Comparison of ENCODE assay signal across 8 cellular contexts in genomic region chr19:1465191-1466016, GRCh38. TPM values are rescaled to one million over a fixed set of nuclear protein-coding genes. Genes with fewer than 3 reads are reported as not detected.
DNase-seq lines count a peak whose midpoint lies in the region; ATAC-seq and TF ChIP-seq lines count a peak whose summit lies in the region.

No MANE protein-coding gene starts in this region.

- H3K27me3 ChIP-seq in A673 (replicated peaks; ENCODE audit: insufficient read depth, low read depth, low read length, poor library complexity) (peaks cover 45% of the 10 kb centered on the region), body of pancreas (peaks cover 0 to 30% of the 10 kb centered on the region in 2 donors)

- H3K36me3 ChIP-seq in A673 (ENCODE audit: insufficient read depth, low read length, poor library complexity, severe bottlenecking) (no peaks in the 10 kb centered on the region), body of pancreas (replicated peaks in 1 of 2; ENCODE audit: insufficient read depth in 1 of 2, low read depth in 2 of 2) (no peaks in the 10 kb centered on the region), OCI-LY7 (ENCODE audit: insufficient read depth, low read length) (no peaks in the 10 kb centered on the region)

- TF ChIP-seq POLR2A in body of pancreas (IDR thresholded peaks at IDR 0.05): no peak

- H3K4me3 ChIP-seq in A673 (ENCODE audit: low read depth, low read length, poor library complexity, severe bottlenecking) (no peak overlapping the region), GM12875 (ENCODE audit: low read depth, low read length) (no peak overlapping the region), body of pancreas (no peak overlapping the region), OCI-LY7 (ENCODE audit: low read depth, low read length, poor library complexity, severe bottlenecking) (no peak overlapping the region)

- DNase-seq in A673 (ENCODE audit: low spot score) (peak; percentile 59), body of pancreas (peak in 2 of 4 donors; percentile 35 to 54), left lobe of liver (ENCODE audit: low spot score) (peak; percentile 50), sciatic nerve (ENCODE audit: low spot score) (no peak), A172 (ENCODE audit: low spot score) (no peak), Kasumi-1 (lab: John Stamatoyannopoulos, UW) (no peak), OCI-LY7 (ENCODE audit: low spot score) (no peak)

- CTCF ChIA-PET in A673 (lab: Charles Lee) (interaction anchor here (1.4 kb wide), 1 partner anchor 361 kb away, joined by 4 read pairs; no protein-coding TSS in a partner anchor), OCI-LY7 (lab: Charles Lee; ENCODE audit: unreplicated experiment) (no interaction called here)

- ATAC-seq in body of pancreas (peak; percentile 33), left lobe of liver (peak; percentile 56), sciatic nerve (no peak)

- intact Hi-C loops in A673 (cut with micrococcal nuclease; ENCODE audit: unreplicated experiment) (no loop called here), body of pancreas (cut with DNase I) (no loop called here), sciatic nerve (cut with DNase I) (no loop called here), OCI-LY7 (cut with micrococcal nuclease; ENCODE audit: unreplicated experiment) (no loop called here)

- no peaks in the 10 kb centered on the region for H3K79me2 ChIP-seq in OCI-LY7 (ENCODE audit: insufficient read depth, low read depth, low read length)

- H3K9me2 ChIP-seq in OCI-LY7 (ENCODE audit: insufficient read depth, low read length): no peaks in the 10 kb centered on the region

- TF ChIP-seq CTCF in A673 (conservative IDR thresholded peaks at IDR 0.05; ENCODE audit: low read depth, low read length): peak; percentile 42
- peak; percentile 53 for TF ChIP-seq CTCF in GM12875 (IDR thresholded peaks at IDR 0.05; ENCODE audit: borderline replicate concordance, insufficient read depth, low read depth, low read length)
- peak; percentile 11 to 40 (median 24) for TF ChIP-seq CTCF in body of pancreas (IDR thresholded peaks at IDR 0.05)
- TF ChIP-seq CTCF in OCI-LY7 (conservative IDR thresholded peaks at IDR 0.05; ENCODE audit: low read length): no peak

- H3K4me2 ChIP-seq in OCI-LY7 (ENCODE audit: low read length): no peak overlapping the region

- POLR2A ChIA-PET in A673 (lab: Charles Lee; ENCODE audit: low non-redundant PET) (no interaction called here), OCI-LY7 (lab: Charles Lee) (interaction anchor here (0.7 kb wide), 1 partner anchor 52 kb away, joined by 7 read pairs; no protein-coding TSS in a partner anchor)

- H3K4me1 ChIP-seq in A673 (ENCODE audit: insufficient read depth, low read length, poor library complexity, severe bottlenecking) (peaks cover 12% of the 10 kb centered on the region), body of pancreas (peaks cover 49% of the 10 kb centered on the region), OCI-LY7 (ENCODE audit: insufficient read depth, low read length, poor library complexity, severe bottlenecking) (peaks cover 1% of the 10 kb centered on the region)

- no TSS peak for BruUV-seq in A673 (replicated peaks; lab: Mats Ljungman, UMichigan)
- no TSS peak for BruUV-seq in OCI-LY7 (replicated peaks; lab: Mats Ljungman, UMichigan)

- 30 to 80% methylated on average over 1 to 63 of the region's 83 CpGs for WGBS in body of pancreas, 2 donors

- no peak overlapping the region for H2AFZ ChIP-seq in OCI-LY7 (ENCODE audit: low read length)

- H3K27ac ChIP-seq in A673 (ENCODE audit: low read depth, low read length, poor library complexity, severe bottlenecking) (no peak overlapping the region), body of pancreas (no peak overlapping the region), OCI-LY7 (ENCODE audit: low read depth, low read length, poor library complexity, severe bottlenecking) (no peak overlapping the region)

- H3K9me3 ChIP-seq in A673 (ENCODE audit: low read depth, low read length, poor library complexity, severe bottlenecking): no peaks in the 10 kb centered on the region
- H3K9me3 ChIP-seq in body of pancreas: no peaks in the 10 kb centered on the region
- H3K9me3 ChIP-seq in OCI-LY7 (ENCODE audit: low read length): no peaks in the 10 kb centered on the region

- H4K20me1 ChIP-seq in OCI-LY7 (ENCODE audit: insufficient read depth, low read length): no peaks in the 10 kb centered on the region

RNA-seq across cellular contexts. Expression of gene C19orf25, which starts 13.6 kb away (rescaled TPM):
- total RNA-seq in A673 (2021) (35.0 and 37.1 TPM in 2 replicates), body of pancreas (10 to 100 TPM; 26.7 to 31.4 TPM), left lobe of liver (19.2 TPM), sciatic nerve (22.1 TPM), OCI-LY7 (2022) (54.6 and 58.6 TPM in 2 replicates)
- total RNA-seq in A172 (2014; rRNA removed; shearing (Covaris generic)): 44.0 and 60.4 TPM in 2 replicates
- total RNA-seq in OCI-LY7 (2014; rRNA removed; shearing (Covaris generic)): 27.1 and 45.6 TPM in 2 replicates

RNA-seq across cellular contexts. Expression of gene APC2, which starts 15.5 kb away (rescaled TPM):
- 1.3 and 1.9 TPM in 2 replicates for total RNA-seq in A673 (2021)
- under 1 TPM in 1 of 2 donors, not detected in 1; 0.26 TPM for total RNA-seq in body of pancreas
- 0.13 TPM for total RNA-seq in left lobe of liver
- total RNA-seq in sciatic nerve: 6.0 TPM
- total RNA-seq in A172 (2014; rRNA removed; shearing (Covaris generic)): 0.79 and 5.5 TPM in 2 replicates
- 0.23 and 0.57 TPM in 2 replicates for total RNA-seq in OCI-LY7 (2014; rRNA removed; shearing (Covaris generic))
- 2.4 and 5.5 TPM in 2 replicates for total RNA-seq in OCI-LY7 (2022)

RNA-seq across cellular contexts. Expression of gene PCSK4, which starts 24.7 kb away (rescaled TPM):
- total RNA-seq in A673 (2021) (7.2 and 11.1 TPM in 2 replicates), body of pancreas (10 to 100 TPM in 1 of 2 donors, 1 to 10 TPM in 1; 5.2 to 10.9 TPM), left lobe of liver (4.8 TPM), sciatic nerve (2.5 TPM), OCI-LY7 (2022) (13.0 and 15.7 TPM in 2 replicates)
- 3.1 and 5.4 TPM in 2 replicates for total RNA-seq in A172 (2014; rRNA removed; shearing (Covaris generic))
- 1.9 and 8.3 TPM in 2 replicates for total RNA-seq in OCI-LY7 (2014; rRNA removed; shearing (Covaris generic))

RNA-seq across cellular contexts. Expression of gene REEP6, which starts 25.6 kb away (rescaled TPM):
- total RNA-seq in A673 (2021): 4.7 and 6.8 TPM in 2 replicates
- total RNA-seq in body of pancreas: 10 to 100 TPM in 1 of 2 donors, 1 to 10 TPM in 1; 6.9 to 16.6 TPM
- total RNA-seq in left lobe of liver: 118 TPM
- total RNA-seq in sciatic nerve: 3.9 TPM
- 4.1 and 4.3 TPM in 2 replicates for total RNA-seq in A172 (2014; rRNA removed; shearing (Covaris generic))
- 0.46 and 1.3 TPM in 2 replicates for total RNA-seq in OCI-LY7 (2014; rRNA removed; shearing (Covaris generic))
- total RNA-seq in OCI-LY7 (2022): 3.1 and 3.6 TPM in 2 replicates

RNA-seq across cellular contexts. Expression of gene RPS15, which starts 27.2 kb away (rescaled TPM):
- total RNA-seq in A673 (2021) (1,685 and 1,696 TPM in 2 replicates), body of pancreas (1,000 to 10,000 TPM; 2,008 to 2,166 TPM), left lobe of liver (410 TPM), sciatic nerve (753 TPM), OCI-LY7 (2022) (1,654 and 1,860 TPM in 2 replicates)
- 2,554 and 2,923 TPM in 2 replicates for total RNA-seq in A172 (2014; rRNA removed; shearing (Covaris generic))
- total RNA-seq in OCI-LY7 (2014; rRNA removed; shearing (Covaris generic)): 2,068 and 2,241 TPM in 2 replicates

Comparison
In these comparisons a context has a peak if more than half of its experiments do, and no peak if none do; other contexts are left out.
1. DNase-seq: peak in A673 (single experiment) and left lobe of liver (single experiment); none in sciatic nerve (single experiment), A172 (single experiment), Kasumi-1 (0 of 2) and OCI-LY7 (single experiment).